1 cellular context compared by ENCODE assay signal in genomic region chr6:26130581-26131247, GRCh38.
TF ChIP-seq lines count a peak whose summit lies in the region.

No MANE protein-coding gene starts in this region.

TF ChIP-seq in SK-N-SH, 30 proteins besides CTCF, POLR2A, EP300 and RAD21 (continued from another document):
- TF ChIP-seq REST (IDR thresholded peaks at IDR 0.05; ENCODE audit: low read depth, low read length) (no peak), RCOR1 (IDR thresholded peaks at IDR 0.05; ENCODE audit: low read length) (no peak), GATA2 (CRISPR knock-in tag; IDR thresholded peaks at IDR 0.05) (no peak), RXRA (IDR thresholded peaks at IDR 0.05; ENCODE audit: borderline replicate concordance, low read depth) (no peak), YY1 (IDR thresholded peaks at IDR 0.05; ENCODE audit: low read depth) (no peak), ZBTB33 (IDR thresholded peaks at IDR 0.05; ENCODE audit: borderline replicate concordance, low read depth) (no peak), IRF3 (IDR thresholded peaks at IDR 0.05; ENCODE audit: low read depth, low read length) (no peak), FOSL2 (IDR thresholded peaks at IDR 0.05; ENCODE audit: borderline replicate concordance, low read depth) (no peak), USF1 (IDR thresholded peaks at IDR 0.05; ENCODE audit: borderline replicate concordance, low read depth) (no peak), NFIC (IDR thresholded peaks at IDR 0.05; ENCODE audit: borderline replicate concordance) (no peak), MEF2A (IDR thresholded peaks at IDR 0.05; ENCODE audit: borderline replicate concordance, low read depth) (no peak), JUND (IDR thresholded peaks at IDR 0.05) (no peak), TEAD4 (IDR thresholded peaks at IDR 0.05; ENCODE audit: borderline replicate concordance, insufficient read depth) (no peak), TCF12 (IDR thresholded peaks at IDR 0.05) (no peak), PBX3 (IDR thresholded peaks at IDR 0.05) (no peak)
TF ChIP-seq in SK-N-SH: peak in this region for 0.
